Comparison of ENCODE assay signal across 20 cellular contexts in genomic region chr6:111802720-111803119, GRCh38.
DNase-seq lines count a peak whose midpoint lies in the region; ATAC-seq, FAIRE-seq and TF ChIP-seq lines count a peak whose summit lies in the region.
"Had no signal": no experiment of that assay in that cellular context is flagged by ENCODE, and none has a peak within 500 bp of the region (broad histone marks: within the 10 kb centered on the region; RNA-seq: fewer than 3 reads in every experiment).

No MANE protein-coding gene starts in this region.

- no peak overlapping the region for H3K4me2 ChIP-seq in astrocyte (ENCODE audit: low read length)
- H3K4me2 ChIP-seq: hepatocyte had no signal

- CTCF ChIA-PET in CD8-positive, alpha-beta T cell (lab: Charles Lee) = interaction anchor here (0.9 to 1.8 kb wide), 3 partner anchors 22 to 190 kb away, joined by 3 to 5 read pairs (median 3); no protein-coding TSS in a partner anchor
- CTCF ChIA-PET in WTC11 (lab: Charles Lee) = no interaction called here

- H4K20me1 ChIP-seq in astrocyte (ENCODE audit: insufficient read depth, low read length) = no peaks in the 10 kb centered on the region

- no peak overlapping the region for H3K27ac ChIP-seq in CD8-positive, alpha-beta T cell (ENCODE audit: low read depth, low read length)
- H3K27ac ChIP-seq in astrocyte (ENCODE audit: low read depth, low read length) = no peak overlapping the region
- H3K27ac ChIP-seq: C4-2B, SK-N-MC had no signal

- no peaks in the 10 kb centered on the region for H3K9me3 ChIP-seq in CD8-positive, alpha-beta T cell (ENCODE audit: low read length)
- no peaks in the 10 kb centered on the region for H3K9me3 ChIP-seq in astrocyte (ENCODE audit: insufficient read depth, low read depth, low read length)

- H3K27ac Mint-ChIP-seq in activated CD4-positive, alpha-beta T cell treated with anti-CD3 and anti-CD28 coated beads, Interleukin-2, amount 10 ng/mL, durations not matched to agents 24 days and 14 days = peak overlapping the region; percentile 99
- peak overlapping the region; percentile 97 for H3K27ac Mint-ChIP-seq in CD8-positive, alpha-beta T cell
- H3K27ac Mint-ChIP-seq in astrocyte (ENCODE audit: unreplicated experiment) (peak overlapping the region; percentile 76), WTC11 (no peak overlapping the region)
- peak overlapping the region; percentile 96 to 97 for H3K27ac Mint-ChIP-seq in natural killer cell treated with Interleukin-12 subunit alpha and Interleukin-12 subunit beta and Interleukin-15 and Interleukin-18, amount 100 ng/mL, for 72 hours

- H3K4me1 Mint-ChIP-seq in activated CD4-positive, alpha-beta T cell treated with anti-CD3 and anti-CD28 coated beads, Interleukin-2, amount 10 ng/mL, durations not matched to agents 24 days and 14 days = peaks cover 84% of the 10 kb centered on the region
- peaks cover 94% of the 10 kb centered on the region for H3K4me1 Mint-ChIP-seq in CD8-positive, alpha-beta T cell (ENCODE audit: low read depth)
- H3K4me1 Mint-ChIP-seq in astrocyte (ENCODE audit: low read depth, unreplicated experiment) (peaks cover 54% of the 10 kb centered on the region), WTC11 (peaks cover 34% of the 10 kb centered on the region)
- H3K4me1 Mint-ChIP-seq in natural killer cell treated with Interleukin-12 subunit alpha and Interleukin-12 subunit beta and Interleukin-15 and Interleukin-18, amount 100 ng/mL, for 72 hours (ENCODE audit: low read depth in 2 of 2) = peaks cover 80 to 84% of the 10 kb centered on the region in 2 donors

- FAIRE-seq in astrocyte (lab: Jason Lieb, UNC) (no peak), HTR-8/SVneo (lab: Jason Lieb, UNC) (no peak)
- FAIRE-seq: GM19239, keratinocyte, urothelium cell line had no signal

- no peaks in the 10 kb centered on the region for H3K9me3 Mint-ChIP-seq in activated CD4-positive, alpha-beta T cell treated with anti-CD3 and anti-CD28 coated beads, Interleukin-2, amount 10 ng/mL, durations not matched to agents 24 days and 14 days
- no peaks in the 10 kb centered on the region for H3K9me3 Mint-ChIP-seq in CD8-positive, alpha-beta T cell
- H3K9me3 Mint-ChIP-seq in astrocyte (ENCODE audit: unreplicated experiment) = no peaks in the 10 kb centered on the region
- no peaks in the 10 kb centered on the region for H3K9me3 Mint-ChIP-seq in natural killer cell treated with Interleukin-12 subunit alpha and Interleukin-12 subunit beta and Interleukin-15 and Interleukin-18, amount 100 ng/mL, for 72 hours
- no peaks in the 10 kb centered on the region for H3K9me3 Mint-ChIP-seq in WTC11
- H3K9me3 Mint-ChIP-seq: neural crest cell had no signal

- peaks cover 28% of the 10 kb centered on the region for H3K79me2 ChIP-seq in astrocyte (ENCODE audit: insufficient read depth, low read length)

- TF ChIP-seq CTCF in CD8-positive, alpha-beta T cell (IDR thresholded peaks at IDR 0.05) = no peak
- TF ChIP-seq CTCF in astrocyte (IDR thresholded peaks at IDR 0.05; ENCODE audit: insufficient read depth, low read depth, low read length) = no peak
- TF ChIP-seq CTCF in WTC11 (IDR thresholded peaks at IDR 0.05) = no peak

- POLR2A ChIA-PET in CD8-positive, alpha-beta T cell (lab: Charles Lee) = interaction anchor here (1.0 to 1.5 kb wide), 4 partner anchors 9 to 61 kb away, joined by 3 to 4 read pairs (median 4); no protein-coding TSS in a partner anchor
- POLR2A ChIA-PET in WTC11 (lab: Charles Lee) = no interaction called here

- intact Hi-C loops in activated CD4-positive, alpha-beta T cell treated with anti-CD3 and anti-CD28 coated beads, Interleukin-2, amount 10 ng/mL, durations not matched to agents 24 days and 14 days (cut with micrococcal nuclease) = loop anchor here (1.0 to 10.0 kb wide), 2 partner anchors 11 to 318 kb away; partner anchors contain the start of gene REV3L
- intact Hi-C loops in CD8-positive, alpha-beta T cell (cut with DNase I, micrococcal nuclease) = no loop called here

- peak overlapping the region; percentile 82 for H3K4me3 Mint-ChIP-seq in activated CD4-positive, alpha-beta T cell treated with anti-CD3 and anti-CD28 coated beads, Interleukin-2, amount 10 ng/mL, durations not matched to agents 24 days and 14 days
- no peak overlapping the region for H3K4me3 Mint-ChIP-seq in CD8-positive, alpha-beta T cell
- H3K4me3 Mint-ChIP-seq in astrocyte (ENCODE audit: unreplicated experiment) (no peak overlapping the region), WTC11 (no peak overlapping the region)
- peak overlapping the region; percentile 86 for H3K4me3 Mint-ChIP-seq in natural killer cell treated with Interleukin-12 subunit alpha and Interleukin-12 subunit beta and Interleukin-15 and Interleukin-18, amount 100 ng/mL, for 72 hours
- H3K4me3 Mint-ChIP-seq: neural crest cell had no signal

- no peak overlapping the region for H3K4me3 ChIP-seq in CD8-positive, alpha-beta T cell (ENCODE audit: low read depth, low read length)
- no peak overlapping the region for H3K4me3 ChIP-seq in astrocyte (ENCODE audit: insufficient read depth, low read depth, low read length)
- H3K4me3 ChIP-seq: hepatocyte, SK-N-MC had no signal

- ATAC-seq in CD8-positive, alpha-beta T cell = no peak
- ATAC-seq in natural killer cell treated with Interleukin-12 subunit alpha and Interleukin-12 subunit beta and Interleukin-15 and Interleukin-18, amount 100 ng/mL, for 72 hours = no peak
- no peak for ATAC-seq in WTC11
- ATAC-seq: HCT116, PC-3 had no signal

- peaks cover 50% of the 10 kb centered on the region for H3K4me1 ChIP-seq in CD8-positive, alpha-beta T cell (ENCODE audit: insufficient read depth, low read length)
- peaks cover 58% of the 10 kb centered on the region for H3K4me1 ChIP-seq in astrocyte (ENCODE audit: insufficient read depth, low read length)

- H3K27me3 Mint-ChIP-seq in activated CD4-positive, alpha-beta T cell treated with anti-CD3 and anti-CD28 coated beads, Interleukin-2, amount 10 ng/mL, durations not matched to agents 24 days and 14 days = no peaks in the 10 kb centered on the region
- H3K27me3 Mint-ChIP-seq in CD8-positive, alpha-beta T cell (ENCODE audit: low read depth) = no peaks in the 10 kb centered on the region
- H3K27me3 Mint-ChIP-seq in astrocyte (ENCODE audit: low read depth, unreplicated experiment) (no peaks in the 10 kb centered on the region), WTC11 (ENCODE audit: low read depth) (no peaks in the 10 kb centered on the region)
- no peaks in the 10 kb centered on the region for H3K27me3 Mint-ChIP-seq in natural killer cell treated with Interleukin-12 subunit alpha and Interleukin-12 subunit beta and Interleukin-15 and Interleukin-18, amount 100 ng/mL, for 72 hours

- no peaks in the 10 kb centered on the region for H3K36me3 ChIP-seq in CD8-positive, alpha-beta T cell (ENCODE audit: insufficient read depth, low read length)
- H3K36me3 ChIP-seq in astrocyte (ENCODE audit: insufficient read depth, low read length) = no peaks in the 10 kb centered on the region

- no peak overlapping the region for H2AFZ ChIP-seq in astrocyte (ENCODE audit: low read depth, low read length)
- H2AFZ ChIP-seq: hepatocyte had no signal

- H3K27me3 ChIP-seq in CD8-positive, alpha-beta T cell (ENCODE audit: insufficient read depth, low read length) = no peaks in the 10 kb centered on the region
- H3K27me3 ChIP-seq in astrocyte (ENCODE audit: insufficient read depth, low read length) = no peaks in the 10 kb centered on the region
- H3K27me3 ChIP-seq: hepatocyte had no signal

- no peak for DNase-seq in activated CD4-positive, alpha-beta T cell treated with anti-CD3 and anti-CD28 coated beads, Interleukin-2, amount 10 ng/mL, durations not matched to agents 24 days and 14 days
- no peak for DNase-seq in activated CD4-positive, alpha-beta T cell treated with anti-CD3 and anti-CD28 coated beads for 48 hours
- no peak for DNase-seq in CD8-positive, alpha-beta T cell
- DNase-seq in astrocyte (ENCODE audit: low read depth) = no peak
- no peak for DNase-seq in natural killer cell treated with Interleukin-12 subunit alpha and Interleukin-12 subunit beta and Interleukin-15 and Interleukin-18, amount 100 ng/mL, for 72 hours (ENCODE audit: low spot score)
- DNase-seq in HTR-8/SVneo (ENCODE audit: insufficient read length, low spot score) = no peak
- no peak for DNase-seq in activated gamma-delta T cell treated with Interleukin-2 at 50 U/mL for 16 hours
- no peak for DNase-seq in WTC11 (ENCODE audit: low spot score)
- DNase-seq: activated CD8-positive, alpha-beta memory T cell treated with anti-CD3 and anti-CD28 coated beads for 24 hours; NCI-H1417; NCI-H774; PC-3 had no signal

- no peak overlapping the region for H3K9ac ChIP-seq in astrocyte (ENCODE audit: low read length)

- H3K36me3 Mint-ChIP-seq in activated CD4-positive, alpha-beta T cell treated with anti-CD3 and anti-CD28 coated beads, Interleukin-2, amount 10 ng/mL, durations not matched to agents 24 days and 14 days (ENCODE audit: low read depth) = peaks cover 54% of the 10 kb centered on the region
- H3K36me3 Mint-ChIP-seq in CD8-positive, alpha-beta T cell = peaks cover 45% of the 10 kb centered on the region
- peaks cover 12% of the 10 kb centered on the region for H3K36me3 Mint-ChIP-seq in astrocyte (ENCODE audit: low read depth, unreplicated experiment)
- H3K36me3 Mint-ChIP-seq in natural killer cell treated with Interleukin-12 subunit alpha and Interleukin-12 subunit beta and Interleukin-15 and Interleukin-18, amount 100 ng/mL, for 72 hours = peaks cover 5% of the 10 kb centered on the region
- no peaks in the 10 kb centered on the region for H3K36me3 Mint-ChIP-seq in WTC11

TF ChIP-seq in WTC11, 78 proteins besides CTCF, POLR2A, EP300 and RAD21:
- TF ChIP-seq PREB (CRISPR knock-in tag; IDR thresholded peaks at IDR 0.05; ENCODE audit: borderline replicate concordance) (no peak), KAT7 (CRISPR knock-in tag; IDR thresholded peaks at IDR 0.05; ENCODE audit: borderline replicate concordance) (no peak)

Comparison
In these comparisons a context has a peak if more than half of its experiments do, and no peak if none do; other contexts are left out.
1. H3K4me3 Mint-ChIP-seq: peak in activated CD4-positive, alpha-beta T cell treated with anti-CD3 and anti-CD28 coated beads, Interleukin-2, amount 10 ng/mL, durations not matched to agents 24 days and 14 days (single experiment) and natural killer cell treated with Interleukin-12 subunit alpha and Interleukin-12 subunit beta and Interleukin-15 and Interleukin-18, amount 100 ng/mL, for 72 hours (single experiment); none in CD8-positive, alpha-beta T cell (single experiment), astrocyte (single experiment) and WTC11 (single experiment).